In the genomic region with DNA sequence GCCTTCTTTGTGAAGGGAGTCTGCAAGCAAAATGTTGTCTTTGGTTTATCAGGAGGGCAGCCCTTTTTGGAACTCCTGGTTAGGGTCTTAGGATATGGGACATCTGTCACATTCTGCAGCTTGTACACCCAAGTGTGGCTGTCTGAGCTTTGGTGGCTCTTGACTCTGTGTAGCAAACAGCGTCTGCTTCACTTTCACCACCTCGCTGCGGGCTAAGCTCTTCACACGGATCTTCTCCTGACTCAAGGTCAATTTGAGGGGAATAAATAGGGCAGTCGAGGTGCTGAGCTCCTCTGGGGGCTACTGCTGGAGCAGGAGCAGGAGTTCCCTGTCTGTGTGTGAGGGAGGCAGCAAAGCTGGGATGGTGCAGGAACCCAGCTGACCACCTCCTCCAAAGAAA, we compare ENCODE assay signal across 1 cellular context.
TF ChIP-seq lines count a peak whose summit lies in the region.

No MANE protein-coding gene starts in this region.

TF ChIP-seq in IMR-90, 13 proteins besides CTCF, POLR2A, EP300 and RAD21:
- no peak for TF ChIP-seq MXI1 (IDR thresholded peaks at IDR 0.05; ENCODE audit: borderline replicate concordance, low read depth, low read length)
